In genomic region chr2:200306969-200307811, GRCh38 we compare ENCODE assay signal across 8 cellular contexts. TPM values are rescaled to one million over a fixed set of nuclear protein-coding genes. Genes with fewer than 3 reads are reported as not detected.
DNase-seq lines count a peak whose midpoint lies in the region; ATAC-seq, FAIRE-seq and TF ChIP-seq lines count a peak whose summit lies in the region.

No MANE protein-coding gene starts in this region.

- no peaks in the 10 kb centered on the region for H4K20me1 ChIP-seq in GM23338 (replicated peaks; ENCODE audit: insufficient read depth)
- peaks cover 4% of the 10 kb centered on the region for H4K20me1 ChIP-seq in endothelial cell of umbilical vein (replicated peaks; ENCODE audit: control insufficient read depth, extremely low read depth, insufficient read depth, low read length)

- no peak for TF ChIP-seq POLR2A in endothelial cell of umbilical vein (IDR thresholded peaks at IDR 0.05; ENCODE audit: low read depth, low read length)

- no peak overlapping the region for H3K27ac Mint-ChIP-seq in GM23338
- peak overlapping the region; percentile 76 for H3K27ac Mint-ChIP-seq in activated CD8-positive, alpha-beta T cell treated with anti-CD3 and anti-CD28 coated beads, Interleukin-2, amount 10 ng/mL, durations not matched to agents 7 days and 5 days

- H3K4me2 ChIP-seq in GM23338 = peak overlapping the region; percentile 79
- H3K4me2 ChIP-seq in endothelial cell of umbilical vein (ENCODE audit: insufficient read depth, low read length) = peak overlapping the region; percentile 96

- peaks cover 4% of the 10 kb centered on the region; the same call in 1 of the 3 replicates for H3K36me3 Mint-ChIP-seq in GM23338 (ENCODE audit: low read depth)
- H3K36me3 Mint-ChIP-seq in activated CD8-positive, alpha-beta T cell treated with anti-CD3 and anti-CD28 coated beads, Interleukin-2, amount 10 ng/mL, durations not matched to agents 7 days and 5 days (ENCODE audit: low read depth) = peaks cover 5% of the 10 kb centered on the region

- H2AFZ ChIP-seq in GM23338 = no peak overlapping the region
- H2AFZ ChIP-seq in endothelial cell of umbilical vein (ENCODE audit: low read depth, low read length) = peak overlapping the region; percentile 87

- H3K4me3 Mint-ChIP-seq in GM23338 = peak overlapping the region; percentile 85
- H3K4me3 Mint-ChIP-seq in activated CD8-positive, alpha-beta T cell treated with anti-CD3 and anti-CD28 coated beads, Interleukin-2, amount 10 ng/mL, durations not matched to agents 7 days and 5 days = peak overlapping the region; percentile 79

- no peaks in the 10 kb centered on the region for H3F3A ChIP-seq in GM23338 (replicated peaks; ENCODE audit: low read depth)

- DNase-seq in NCI-H1105 (lab: John Stamatoyannopoulos, UW) = peak; percentile 12
- DNase-seq in NCI-H1105 treated with DMSO at 0.1 percent for 48 hours (lab: John Stamatoyannopoulos, UW) = no peak
- peak; percentile 60 for DNase-seq in GM23338 (ENCODE audit: low spot score)
- peak; percentile 51 for DNase-seq in LoVo (ENCODE audit: low spot score)
- peak; percentile 46 for DNase-seq in activated CD8-positive, alpha-beta T cell treated with anti-CD3 and anti-CD28 coated beads, Interleukin-2, amount 10 ng/mL, durations not matched to agents 7 days and 5 days
- peak; percentile 37 for DNase-seq in endothelial cell of umbilical vein (ENCODE audit: low read depth, low spot score)

- no peaks in the 10 kb centered on the region for H3K9me2 ChIP-seq in GM23338 (ENCODE audit: insufficient read depth)

- H3K9ac ChIP-seq in endothelial cell of umbilical vein (replicated peaks; ENCODE audit: extremely low read depth, insufficient read depth, low read length) (peak overlapping the region; percentile 84), mucosa of stomach (ENCODE audit: low read length) (peak overlapping the region; percentile 73)

- dilution Hi-C loops in endothelial cell of umbilical vein (cut with MboI; ENCODE audit: extremely low pct_ligation_motif_present, low sequenced_read_pairs) = no loop called here

- peaks cover 13% of the 10 kb centered on the region for H3K27me3 Mint-ChIP-seq in GM23338 (ENCODE audit: insufficient read depth, low read depth, poor library complexity)
- peaks cover 44% of the 10 kb centered on the region for H3K27me3 Mint-ChIP-seq in activated CD8-positive, alpha-beta T cell treated with anti-CD3 and anti-CD28 coated beads, Interleukin-2, amount 10 ng/mL, durations not matched to agents 7 days and 5 days (ENCODE audit: low read depth)

- peaks cover 57% of the 10 kb centered on the region for H3K4me1 Mint-ChIP-seq in GM23338
- peaks cover 26% of the 10 kb centered on the region for H3K4me1 Mint-ChIP-seq in activated CD8-positive, alpha-beta T cell treated with anti-CD3 and anti-CD28 coated beads, Interleukin-2, amount 10 ng/mL, durations not matched to agents 7 days and 5 days (ENCODE audit: low read depth)

- H3K9me3 Mint-ChIP-seq in GM23338 = no peaks in the 10 kb centered on the region
- H3K9me3 Mint-ChIP-seq in activated CD8-positive, alpha-beta T cell treated with anti-CD3 and anti-CD28 coated beads, Interleukin-2, amount 10 ng/mL, durations not matched to agents 7 days and 5 days (ENCODE audit: insufficient read depth) = no peaks in the 10 kb centered on the region

- no peak for TF ChIP-seq CTCF in GM23338 (conservative IDR thresholded peaks at IDR 0.05; ENCODE audit: low read depth in 2 of 2)
- no peak for TF ChIP-seq CTCF in endothelial cell of umbilical vein (IDR thresholded peaks at IDR 0.05; ENCODE audit: extremely low read depth in 1 of 2, insufficient read depth in 1 of 2, low read depth in 1 of 2, low read length in 2 of 2)

- peaks cover 43% of the 10 kb centered on the region for H3K4me1 ChIP-seq in GM23338 (ENCODE audit: insufficient read depth)
- H3K4me1 ChIP-seq in endothelial cell of umbilical vein (ENCODE audit: control insufficient read depth, extremely low read depth, insufficient read depth, low read length) = peaks cover 14% of the 10 kb centered on the region
- H3K4me1 ChIP-seq in mucosa of stomach (ENCODE audit: control insufficient read depth, insufficient read depth, low read length) = peaks cover 21% of the 10 kb centered on the region
- peaks cover 6% of the 10 kb centered on the region for H3K4me1 ChIP-seq in thymus (ENCODE audit: control insufficient read depth, insufficient read depth, low read length)

- H3K27ac ChIP-seq in GM23338 (ENCODE audit: low read depth) (peak overlapping the region; percentile 53; the same call in 1 of the 2 replicates), endothelial cell of umbilical vein (ENCODE audit: insufficient read depth, low read depth, low read length) (peak overlapping the region; percentile 39), thymus (ENCODE audit: low read depth) (peak overlapping the region; percentile 82)

- intact Hi-C loops in endothelial cell of umbilical vein (cut with micrococcal nuclease) = loop anchor here (1.0 to 5.0 kb wide), 5 partner anchors 99 to 396 kb away; partner anchors contain the start of gene C2orf69

- no peaks in the 10 kb centered on the region for H3K9me1 ChIP-seq in endothelial cell of umbilical vein (replicated peaks; ENCODE audit: control insufficient read depth, extremely low read depth, insufficient read depth, low read length)

- H3K36me3 ChIP-seq in GM23338 (ENCODE audit: insufficient read depth) (no peaks in the 10 kb centered on the region), endothelial cell of umbilical vein (ENCODE audit: control insufficient read depth in 2 of 2, extremely low read depth in 1 of 2, insufficient read depth in 2 of 2, low read length in 2 of 2) (peaks cover 0 to 1% of the 10 kb centered on the region in 2 experiments), mucosa of stomach (ENCODE audit: control insufficient read depth, insufficient read depth, low read length) (no peaks in the 10 kb centered on the region), thymus (ENCODE audit: control insufficient read depth, insufficient read depth) (no peaks in the 10 kb centered on the region)

- H3K9me3 ChIP-seq in endothelial cell of umbilical vein (replicated peaks; ENCODE audit: control insufficient read depth, insufficient read depth, low read length) = no peaks in the 10 kb centered on the region
- no peaks in the 10 kb centered on the region for H3K9me3 ChIP-seq in mucosa of stomach (ENCODE audit: control insufficient read depth, low read length)
- H3K9me3 ChIP-seq in thymus (ENCODE audit: control insufficient read depth) = no peaks in the 10 kb centered on the region

- CTCF ChIA-PET in activated CD8-positive, alpha-beta T cell treated with anti-CD3 and anti-CD28 coated beads, Interleukin-2, amount 10 ng/mL, durations not matched to agents 7 days and 5 days (lab: Charles Lee) = interaction anchor here (0.9 to 1.7 kb wide), 4 partner anchors 14 to 176 kb away, joined by 3 to 4 read pairs (median 3); no protein-coding TSS in a partner anchor
- CTCF ChIA-PET in endothelial cell of umbilical vein (lab: Charles Lee) = interaction anchor here (1.1 to 2.2 kb wide), 7 partner anchors 71 to 327 kb away, joined by 3 to 16 read pairs (median 8); no protein-coding TSS in a partner anchor

- no TSS peak for BruUV-seq in endothelial cell of umbilical vein (replicated peaks; lab: Mats Ljungman, UMichigan)

- under 1% methylated on average over 122 of the region's 128 CpGs for WGBS in thymus

- POLR2A ChIA-PET in activated CD8-positive, alpha-beta T cell treated with anti-CD3 and anti-CD28 coated beads, Interleukin-2, amount 10 ng/mL, durations not matched to agents 7 days and 5 days (lab: Charles Lee) = no interaction called here
- POLR2A ChIA-PET in endothelial cell of umbilical vein (lab: Charles Lee) = interaction anchor here (1.2 kb wide), 1 partner anchor 25 kb away, joined by 3 read pairs; no protein-coding TSS in a partner anchor

- peaks cover 70% of the 10 kb centered on the region for H3K79me2 ChIP-seq in GM23338 (replicated peaks; ENCODE audit: insufficient read depth)
- peaks cover 51% of the 10 kb centered on the region for H3K79me2 ChIP-seq in endothelial cell of umbilical vein (ENCODE audit: control insufficient read depth, insufficient read depth, low read length)

- FAIRE-seq in endothelial cell of umbilical vein (lab: Jason Lieb, UNC) = no peak

- ATAC-seq in GM23338 = peak; percentile 55
- ATAC-seq in activated CD8-positive, alpha-beta T cell treated with anti-CD3 and anti-CD28 coated beads, Interleukin-2, amount 10 ng/mL, durations not matched to agents 7 days and 5 days = peak; percentile 69

- H3K27me3 ChIP-seq in GM23338 (ENCODE audit: insufficient read depth) (no peaks in the 10 kb centered on the region), endothelial cell of umbilical vein (ENCODE audit: control insufficient read depth in 2 of 2, insufficient read depth in 2 of 2, low read length in 2 of 2) (no peaks in the 10 kb centered on the region), mucosa of stomach (ENCODE audit: control insufficient read depth, insufficient read depth, low read length) (no peaks in the 10 kb centered on the region), thymus (ENCODE audit: control insufficient read depth, insufficient read depth) (peaks cover 25% of the 10 kb centered on the region)

- H3K4me3 ChIP-seq in GM23338 (peak overlapping the region; percentile 84), endothelial cell of umbilical vein (replicated peaks in 1 of 3; ENCODE audit: insufficient read depth in 1 of 3, low read depth in 1 of 3, low read length in 3 of 3) (peak overlapping the region; percentile 83 to 95 (median 93)), mucosa of stomach (ENCODE audit: low read length) (peak overlapping the region; percentile 63), thymus (ENCODE audit: low read length) (peak overlapping the region; percentile 52)

TF ChIP-seq in endothelial cell of umbilical vein, 7 proteins besides CTCF, POLR2A, EP300 and RAD21 (continues in another document):
- TF ChIP-seq MAX (IDR thresholded peaks at IDR 0.05; ENCODE audit: insufficient read depth, insufficient read length) = no peak

RNA-seq across cellular contexts. Expression of gene SPATS2L, which starts 0.7 kb away (rescaled TPM):
- total RNA-seq in GM23338 (2014; rRNA removed; shearing (Covaris generic)) = 118 and 146 TPM in 2 replicates
- polyA plus RNA-seq in GM23338 (2016; fragmentation: Nextera tagmentation; extraction: Ambion mirVana) = 154 and 263 TPM in 2 replicates
- 10 to 100 TPM; 45.5 to 46.5 TPM for total RNA-seq in activated CD8-positive, alpha-beta T cell treated with anti-CD3 and anti-CD28 coated beads, Interleukin-2, amount 10 ng/mL, durations not matched to agents 7 days and 5 days
- total RNA-seq in endothelial cell of umbilical vein = 63.8 and 72.9 TPM in 2 replicates
- polyA plus RNA-seq in endothelial cell of umbilical vein = 26.8 and 29.1 TPM in 2 replicates
- polyA plus RNA-seq in endothelial cell of umbilical vein (2011; cell fraction: cytosol; rRNA removed) = 55.0 and 56.2 TPM in 2 replicates
- polyA plus RNA-seq in endothelial cell of umbilical vein (2011; cell fraction: nucleus; rRNA removed) = 42.5 and 49.4 TPM in 2 replicates
- 46.3 and 69.0 TPM in 2 replicates for polyA plus RNA-seq in endothelial cell of umbilical vein (2012)
- polyA minus RNA-seq in endothelial cell of umbilical vein = 35.7 and 38.3 TPM in 2 replicates
- 24.8 TPM for polyA minus RNA-seq in endothelial cell of umbilical vein (2011; cell fraction: cytosol; rRNA and poly(A)+ RNA removed)
- polyA minus RNA-seq in endothelial cell of umbilical vein (2011; cell fraction: nucleus; rRNA and poly(A)+ RNA removed) = 49.2 and 66.1 TPM in 2 replicates
- polyA plus RNA-seq in thymus = 58.3 TPM
